Comparison of ENCODE assay signal across 1 cellular context in genomic region chr20:34544109-34544793, GRCh38.
TF ChIP-seq lines count a peak whose summit lies in the region.

No MANE protein-coding gene starts in this region.

TF ChIP-seq in GM23338, 12 proteins besides CTCF, POLR2A, EP300 and RAD21 (continued from another document):
- no peak for TF ChIP-seq ZNF462 (CRISPR knock-in tag; IDR thresholded peaks at IDR 0.05)
- TF ChIP-seq CREB1 (CRISPR knock-in tag; IDR thresholded peaks at IDR 0.05; ENCODE audit: low read depth), result no peak
- TF ChIP-seq EZH2 (IDR thresholded peaks at IDR 0.05; ENCODE audit: low read depth, unreplicated experiment), result no peak
- no peak for TF ChIP-seq ETS1 (IDR thresholded peaks at IDR 0.05)
- no peak for TF ChIP-seq NANOG (IDR thresholded peaks at IDR 0.05; ENCODE audit: borderline replicate concordance)
- no peak for TF ChIP-seq STAT1 (IDR thresholded peaks at IDR 0.05; ENCODE audit: unreplicated experiment)
- no peak for TF ChIP-seq REST (IDR thresholded peaks at IDR 0.05; ENCODE audit: unreplicated experiment)
- no peak for TF ChIP-seq ZNF331 (CRISPR knock-in tag; IDR thresholded peaks at IDR 0.05; ENCODE audit: low read depth)
- no peak for TF ChIP-seq JUNB (IDR thresholded peaks at IDR 0.05; ENCODE audit: unreplicated experiment)
- no peak for TF ChIP-seq EZH2phosphoT487 (IDR thresholded peaks at IDR 0.05; ENCODE audit: unreplicated experiment)
- TF ChIP-seq POLR2AphosphoS5 (IDR thresholded peaks at IDR 0.05; ENCODE audit: low read depth), result no peak
